In the genomic region with DNA sequence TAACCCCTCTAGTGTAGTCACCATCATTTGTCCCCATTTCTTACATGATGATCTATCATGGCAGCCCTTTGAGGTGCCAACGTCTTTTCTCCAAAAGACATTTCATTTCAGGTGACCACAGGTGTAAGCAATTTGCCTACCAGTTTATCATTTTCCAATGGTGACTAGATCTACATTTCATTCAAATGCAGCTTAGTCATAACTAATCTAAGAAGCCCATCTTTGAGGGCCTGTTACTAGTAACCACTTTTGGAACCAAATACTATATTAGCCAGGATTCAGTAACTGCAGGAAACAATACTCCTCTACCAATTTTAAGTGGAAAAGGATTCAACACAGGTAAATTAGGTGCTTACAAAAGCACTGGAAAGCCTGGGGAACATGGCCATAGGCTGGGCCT, we compare ENCODE assay signal across 1 cellular context.
A peak's percentile ranks its signal among the peaks of the same experiment; 100 is the strongest.
TF ChIP-seq lines count a peak whose summit lies in the region.

No MANE protein-coding gene starts in this region.

TF ChIP-seq in K562, 482 proteins besides CTCF, POLR2A, EP300 and RAD21:
- TF ChIP-seq RBM14 (IDR thresholded peaks at IDR 0.05; ENCODE audit: borderline replicate concordance, insufficient read depth, low read depth, low read length) = no peak
- TF ChIP-seq BCLAF1 (IDR thresholded peaks at IDR 0.05; ENCODE audit: borderline replicate concordance in 1 of 2, control insufficient read depth in 1 of 2, low read depth in 2 of 2, low read length in 1 of 2) = no peak
- TF ChIP-seq NFRKB (IDR thresholded peaks at IDR 0.05; ENCODE audit: low read depth) = no peak
- no peak for TF ChIP-seq ZNF224 (CRISPR knock-in tag; IDR thresholded peaks at IDR 0.05)
- TF ChIP-seq NFIX (CRISPR knock-in tag; IDR thresholded peaks at IDR 0.05; ENCODE audit: low read depth) = no peak
- 0 out of 2 replicates have a peak, but pooled peaks have one; percentile 29 for TF ChIP-seq ZFX (CRISPR knock-in tag; IDR thresholded peaks at IDR 0.05)
- TF ChIP-seq FOSL1 (tag; conservative IDR thresholded peaks at IDR 0.05) = peak; percentile 70
- TF ChIP-seq RBM15 (IDR thresholded peaks at IDR 0.05; ENCODE audit: insufficient read depth, low read length) = no peak
- TF ChIP-seq, protein P1, sequence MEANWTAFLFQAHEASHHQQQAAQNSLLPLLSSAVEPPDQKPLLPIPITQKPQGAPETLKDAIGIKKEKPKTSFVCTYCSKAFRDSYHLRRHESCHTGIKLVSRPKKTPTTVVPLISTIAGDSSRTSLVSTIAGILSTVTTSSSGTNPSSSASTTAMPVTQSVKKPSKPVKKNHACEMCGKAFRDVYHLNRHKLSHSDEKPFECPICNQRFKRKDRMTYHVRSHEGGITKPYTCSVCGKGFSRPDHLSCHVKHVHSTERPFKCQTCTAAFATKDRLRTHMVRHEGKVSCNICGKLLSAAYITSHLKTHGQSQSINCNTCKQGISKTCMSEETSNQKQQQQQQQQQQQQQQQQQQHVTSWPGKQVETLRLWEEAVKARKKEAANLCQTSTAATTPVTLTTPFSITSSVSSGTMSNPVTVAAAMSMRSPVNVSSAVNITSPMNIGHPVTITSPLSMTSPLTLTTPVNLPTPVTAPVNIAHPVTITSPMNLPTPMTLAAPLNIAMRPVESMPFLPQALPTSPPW (CRISPR knock-in tag; IDR thresholded peaks at IDR 0.05) = no peak
- no peak for TF ChIP-seq ZNF785 (CRISPR knock-in tag; IDR thresholded peaks at IDR 0.05)
- TF ChIP-seq FOXK2 (conservative IDR thresholded peaks at IDR 0.05 in 1 of 2, IDR thresholded peaks at IDR 0.05 in 1 of 2; ENCODE audit: low read depth in 2 of 2) = no peak
- TF ChIP-seq, protein P2, sequence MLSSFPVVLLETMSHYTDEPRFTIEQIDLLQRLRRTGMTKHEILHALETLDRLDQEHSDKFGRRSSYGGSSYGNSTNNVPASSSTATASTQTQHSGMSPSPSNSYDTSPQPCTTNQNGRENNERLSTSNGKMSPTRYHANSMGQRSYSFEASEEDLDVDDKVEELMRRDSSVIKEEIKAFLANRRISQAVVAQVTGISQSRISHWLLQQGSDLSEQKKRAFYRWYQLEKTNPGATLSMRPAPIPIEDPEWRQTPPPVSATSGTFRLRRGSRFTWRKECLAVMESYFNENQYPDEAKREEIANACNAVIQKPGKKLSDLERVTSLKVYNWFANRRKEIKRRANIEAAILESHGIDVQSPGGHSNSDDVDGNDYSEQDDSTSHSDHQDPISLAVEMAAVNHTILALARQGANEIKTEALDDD (IDR thresholded peaks at IDR 0.05) = peak; percentile 54
- TF ChIP-seq ZNF586 (CRISPR knock-in tag; conservative IDR thresholded peaks at IDR 0.05) = no peak
